ENCODE assay signal across 8 cellular contexts in the genomic region with DNA sequence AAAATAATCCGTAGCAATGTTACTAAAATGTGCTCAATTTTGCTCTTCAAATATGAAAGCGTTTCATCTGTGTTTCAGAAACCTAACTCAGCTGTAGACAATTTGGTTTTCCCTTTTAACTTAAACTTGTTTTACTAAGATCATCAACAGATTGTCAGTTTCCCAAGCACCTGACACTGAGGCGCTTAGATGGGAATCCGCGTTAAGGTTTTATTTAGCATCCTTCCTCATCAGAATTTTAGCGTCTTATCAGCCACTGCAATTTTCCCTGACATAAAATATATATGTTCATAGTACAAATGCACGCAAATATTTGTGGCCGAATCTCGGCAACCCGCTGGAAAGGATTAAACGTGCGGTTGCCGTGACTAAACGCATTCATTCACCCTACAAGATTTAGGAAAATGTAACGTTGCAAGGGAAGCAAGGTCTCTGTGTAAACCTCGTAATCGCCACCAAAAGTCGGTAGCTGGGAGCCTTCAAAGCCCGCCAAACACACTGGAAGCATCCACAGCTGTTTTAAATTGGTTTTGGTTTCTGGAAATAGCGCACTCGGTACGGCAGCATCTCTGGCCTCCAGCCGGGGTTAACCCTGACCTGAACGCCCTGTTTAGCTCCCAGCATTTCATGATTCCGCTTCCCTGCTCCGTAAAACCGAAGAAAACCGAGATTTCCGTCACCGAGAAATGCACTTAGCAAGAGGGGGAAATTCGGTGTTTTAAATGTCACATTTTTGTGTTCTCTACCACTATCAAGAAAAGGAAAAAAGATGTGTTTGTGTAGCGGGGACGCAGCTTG. TPM values are rescaled to one million over a fixed set of nuclear protein-coding genes. Genes with fewer than 3 reads are reported as not detected.
A peak's percentile ranks its signal among the peaks of the same experiment; 100 is the strongest.
DNase-seq lines count a peak whose midpoint lies in the region; ATAC-seq and TF ChIP-seq lines count a peak whose summit lies in the region.

No MANE protein-coding gene starts in this region.

- no peaks in the 10 kb centered on the region for H3K9me3 ChIP-seq in ovary

- no peak for TF ChIP-seq POLR2A in ovary (IDR thresholded peaks at IDR 0.05)

- 2 to 4% (median 3%) methylated on average over 33 of the region's 33 CpGs for WGBS in ovary, 3 donors

- H3K4me3 Mint-ChIP-seq in glutamatergic neuron (ENCODE audit: unreplicated experiment), result peak overlapping the region; percentile 94

- ATAC-seq in GM18511 (IDR thresholded peaks at IDR 0.05; ENCODE audit: unreplicated experiment), result no peak
- ATAC-seq in omental fat pad (ENCODE audit: low FRiP score), result no peak

- peaks cover 13% of the 10 kb centered on the region for H3K9me3 Mint-ChIP-seq in glutamatergic neuron (ENCODE audit: unreplicated experiment)

- H3K4me3 ChIP-seq in ovary, result peak overlapping the region; percentile 66

- TF ChIP-seq EP300 in ovary (IDR thresholded peaks at IDR 0.05), result no peak

- H3K27ac Mint-ChIP-seq in glutamatergic neuron (ENCODE audit: unreplicated experiment), result peak overlapping the region; percentile 89

- TF ChIP-seq CTCF in glutamatergic neuron (IDR thresholded peaks at IDR 0.05; ENCODE audit: partially characterized antibody, unreplicated experiment) (no peak), ovary (IDR thresholded peaks at IDR 0.05) (no peak), omental fat pad (IDR thresholded peaks at IDR 0.05) (no peak)

- H3K36me3 Mint-ChIP-seq in glutamatergic neuron (ENCODE audit: unreplicated experiment), result no peaks in the 10 kb centered on the region

- peak; percentile 60 for DNase-seq in DMS 273 treated with DMSO at 0.1 percent for 48 hours (lab: John Stamatoyannopoulos, UW)
- peak; percentile 71 for DNase-seq in LHCN-M2 (ENCODE audit: low read depth)
- DNase-seq in activated T-cell treated with anti-CD3 and anti-CD28 coated beads, Interleukin-2, amount 50 U/mL, for 48 hours, result peak; percentile 19 to 29
- peak; percentile 28 for DNase-seq in glutamatergic neuron
- peak; percentile 64 to 73 (median 71) for DNase-seq in ovary
- DNase-seq in stimulated activated naive CD4-positive, alpha-beta T cell treated with Interleukin-2 at 50 U/mL for 16 hours (lab: John Stamatoyannopoulos, UW), result no peak
- no peak for DNase-seq in omental fat pad (ENCODE audit: low spot score)

- H3K4me1 ChIP-seq in ovary (ENCODE audit: insufficient read depth), result peaks cover 3% of the 10 kb centered on the region

- H3K36me3 ChIP-seq in ovary, result no peaks in the 10 kb centered on the region

- peak overlapping the region; percentile 80 to 90 for H3K27ac ChIP-seq in ovary

- intact Hi-C loops in ovary (cut with DNase I), result loop anchor here in 1 of 4 donors (10.0 kb wide), 1 partner anchor 360 kb away; no protein-coding TSS in a partner anchor

- no peaks in the 10 kb centered on the region for H3K27me3 ChIP-seq in ovary

- H3K4me1 Mint-ChIP-seq in glutamatergic neuron (ENCODE audit: low read depth, unreplicated experiment), result peaks cover 18% of the 10 kb centered on the region

- H3K27me3 Mint-ChIP-seq in glutamatergic neuron (ENCODE audit: unreplicated experiment), result peaks cover 13% of the 10 kb centered on the region

RNA-seq across cellular contexts. Expression of a gene that starts 1.0 kb away (rescaled TPM):
- total RNA-seq in LHCN-M2 (2014; rRNA removed) (92.1 and 138 TPM in 2 replicates), glutamatergic neuron (ENCODE audit: unreplicated experiment) (64.4 TPM), ovary (100 to 1,000 TPM; 104 to 183 (median 114) TPM), omental fat pad (100 to 1,000 TPM in 3 of 4 donors, 10 to 100 TPM in 1; 51.4 to 130 (median 115) TPM)
- 40.2 TPM for polyA plus RNA-seq in LHCN-M2 (2012)
- polyA plus RNA-seq in ovary, result 100 to 1,000 TPM; 147 to 157 TPM

Comparison
In these comparisons a context has a peak if more than half of its experiments do, and no peak if none do; other contexts are left out.
1. DNase-seq: peak in DMS 273 treated with DMSO at 0.1 percent for 48 hours (single experiment), LHCN-M2 (single experiment), activated T-cell treated with anti-CD3 and anti-CD28 coated beads, Interleukin-2, amount 50 U/mL, for 48 hours (2 of 2), glutamatergic neuron (single experiment) and ovary (5 of 5); none in stimulated activated naive CD4-positive, alpha-beta T cell treated with Interleukin-2 at 50 U/mL for 16 hours (single experiment) and omental fat pad (single experiment).